In genomic region chr12:122643207-122643805, GRCh38 we compare ENCODE assay signal across 12 cellular contexts. TPM values are rescaled to one million over a fixed set of nuclear protein-coding genes. Genes with fewer than 3 reads are reported as not detected.
"Had no signal": no experiment of that assay in that cellular context is flagged by ENCODE, and none has a peak within 500 bp of the region (broad histone marks: within the 10 kb centered on the region; RNA-seq: fewer than 3 reads in every experiment).

No MANE protein-coding gene starts in this region.

- H3K9me3 ChIP-seq: ovary had no signal

- H3K36me3 ChIP-seq: ovary had no signal

- DNase-seq: activated CD4-positive, alpha-beta memory T cell treated with anti-CD3 and anti-CD28 coated beads, Interleukin-2, amount 10 ng/mL, durations not matched to agents 7 days and 5 days; activated T-cell treated with anti-CD3 and anti-CD28 coated beads, Interleukin-2, amount 50 U/mL, for 48 hours; effector CD8-positive, alpha-beta T cell; glutamatergic neuron; ovary; stimulated activated CD4-positive, alpha-beta T cell treated with anti-CD3 and anti-CD28 coated beads, Interleukin-1b, Interleukin-23, amount 100 ng/mL, for 48 hours; substantia nigra; trophoblast cell had no signal

- H3K4me3 ChIP-seq: coronary artery, ovary had no signal

- H3K27ac ChIP-seq: coronary artery, epithelial cell of prostate, ovary had no signal

- H3K27me3 ChIP-seq: ovary had no signal

RNA-seq across cellular contexts. Expression of gene HCAR2, which starts 59.9 kb away (rescaled TPM):
- total RNA-seq: activated CD4-positive, alpha-beta memory T cell treated with anti-CD3 and anti-CD28 coated beads, Interleukin-2, amount 10 ng/mL, durations not matched to agents 7 days and 5 days; mucosa of gallbladder; T-helper 2 cell treated with Interferon-gamma antibody and Interleukin-4, amounts not matched to agents 100 ng/mL and 5 ng/mL, for 36 hours had no signal
